ENCODE assay signal across 8 cellular contexts in the genomic region with DNA sequence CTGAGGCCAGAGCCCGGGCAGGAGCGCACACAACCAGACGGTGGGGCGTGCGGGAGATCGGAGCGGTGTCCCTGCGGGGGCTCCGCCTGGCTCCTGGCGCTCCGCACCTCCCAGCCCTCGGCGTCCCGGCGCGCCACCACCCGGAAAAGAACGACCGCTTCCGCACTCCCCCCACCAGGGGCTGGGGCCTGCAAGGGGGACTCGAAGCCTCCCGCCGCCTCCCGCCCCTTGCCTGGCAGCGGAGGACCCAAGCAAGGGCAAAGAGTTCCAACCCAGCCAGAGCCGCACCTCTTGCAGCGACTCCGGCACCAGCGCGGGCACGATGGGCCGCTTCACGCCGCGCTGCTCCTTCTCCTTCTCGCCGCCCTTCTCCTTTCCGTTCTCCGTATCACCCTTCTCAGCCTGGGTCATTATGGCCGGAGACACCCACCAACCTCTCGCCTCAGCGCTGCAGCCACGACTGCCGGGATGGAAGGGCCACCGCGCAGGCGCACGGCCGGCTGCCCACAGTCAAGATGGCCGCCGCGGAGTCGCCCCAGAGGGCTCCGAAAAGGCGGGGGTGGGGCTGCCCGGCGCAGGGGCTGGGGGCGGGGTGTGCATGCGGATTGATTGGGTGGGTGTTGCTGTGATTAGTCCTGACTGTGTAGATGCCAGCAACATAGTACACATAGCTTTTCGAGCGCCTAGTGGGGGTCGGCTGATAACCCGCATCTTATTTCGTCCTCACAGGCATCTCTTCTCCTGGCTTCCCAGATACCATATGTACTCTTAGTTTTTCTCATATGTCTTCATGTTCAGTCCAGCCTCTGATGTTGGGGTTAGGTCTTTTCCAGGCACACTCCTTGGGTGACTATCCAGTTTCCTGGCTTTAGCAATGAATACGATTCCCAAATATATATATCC. TPM values are rescaled to one million over a fixed set of nuclear protein-coding genes. Genes with fewer than 3 reads are reported as not detected.
A peak's percentile ranks its signal among the peaks of the same experiment; 100 is the strongest.
DNase-seq lines count a peak whose midpoint lies in the region; ATAC-seq lines count a peak whose summit lies in the region.

A gene with protein sequence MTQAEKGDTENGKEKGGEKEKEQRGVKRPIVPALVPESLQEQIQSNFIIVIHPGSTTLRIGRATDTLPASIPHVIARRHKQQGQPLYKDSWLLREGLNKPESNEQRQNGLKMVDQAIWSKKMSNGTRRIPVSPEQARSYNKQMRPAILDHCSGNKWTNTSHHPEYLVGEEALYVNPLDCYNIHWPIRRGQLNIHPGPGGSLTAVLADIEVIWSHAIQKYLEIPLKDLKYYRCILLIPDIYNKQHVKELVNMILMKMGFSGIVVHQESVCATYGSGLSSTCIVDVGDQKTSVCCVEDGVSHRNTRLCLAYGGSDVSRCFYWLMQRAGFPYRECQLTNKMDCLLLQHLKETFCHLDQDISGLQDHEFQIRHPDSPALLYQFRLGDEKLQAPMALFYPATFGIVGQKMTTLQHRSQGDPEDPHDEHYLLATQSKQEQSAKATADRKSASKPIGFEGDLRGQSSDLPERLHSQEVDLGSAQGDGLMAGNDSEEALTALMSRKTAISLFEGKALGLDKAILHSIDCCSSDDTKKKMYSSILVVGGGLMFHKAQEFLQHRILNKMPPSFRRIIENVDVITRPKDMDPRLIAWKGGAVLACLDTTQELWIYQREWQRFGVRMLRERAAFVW (minus strand): TSS at position 462 of the 903 bp plus-strand sequence. CDS start 51 bp downstream, at position 411.

- ATAC-seq in GM18873 (IDR thresholded peaks at IDR 0.05; ENCODE audit: low FRiP score, unreplicated experiment): peak; percentile 45
- ATAC-seq in HG03135 (IDR thresholded peaks at IDR 0.05; ENCODE audit: unreplicated experiment): peak; percentile 84
- ATAC-seq in activated CD4-positive, alpha-beta T cell treated with anti-CD3 and anti-CD28 coated beads for 36 hours: peak; percentile 92

- H3K4me3 Mint-ChIP-seq in activated CD4-positive, alpha-beta T cell treated with anti-CD3 and anti-CD28 coated beads for 36 hours: peak within 1 kb of the TSS; percentile 100

- intact Hi-C loops in activated CD4-positive, alpha-beta T cell treated with anti-CD3 and anti-CD28 coated beads for 36 hours (cut with DNase I, micrococcal nuclease): loop anchor here (1.0 to 10.0 kb wide), 6 partner anchors 9 to 1197 kb away; a partner anchor contains a TSS

- peak within 1 kb of the TSS; percentile 99 for H3K27ac Mint-ChIP-seq in activated CD4-positive, alpha-beta T cell treated with anti-CD3 and anti-CD28 coated beads for 36 hours

- POLR2A ChIA-PET in activated CD4-positive, alpha-beta T cell treated with anti-CD3 and anti-CD28 coated beads for 36 hours (lab: Charles Lee): interaction anchor here (1.0 kb wide), 1 partner anchor 9 kb away, joined by 5 read pairs; no protein-coding TSS in a partner anchor

- DNase-seq in AG08395 (ENCODE audit: low spot score) (peak; percentile 93), NCI-H510A (lab: John Stamatoyannopoulos, UW) (peak; percentile 66), kidney tubule cell (ENCODE audit: low spot score) (peak; percentile 89)
- DNase-seq in activated CD4-positive, alpha-beta T cell treated with anti-CD3 and anti-CD28 coated beads for 36 hours: peak; percentile 90
- DNase-seq in stimulated activated CD4-positive, alpha-beta T cell treated with anti-CD3 and anti-CD28 coated beads, Interleukin-1b, Interleukin-23, amount 100 ng/mL, for 1 hour (ENCODE audit: low read depth in 2 of 2): peak; percentile 67 to 80

- H3K27ac ChIP-seq in cingulate gyrus (ENCODE audit: low read depth, low read length): peak within 1 kb of the TSS; percentile 88

- H3K9me3 Mint-ChIP-seq in activated CD4-positive, alpha-beta T cell treated with anti-CD3 and anti-CD28 coated beads for 36 hours (ENCODE audit: low read depth): no peaks in the 10 kb centered on the region

- H3K27me3 Mint-ChIP-seq in activated CD4-positive, alpha-beta T cell treated with anti-CD3 and anti-CD28 coated beads for 36 hours: no peaks in the 10 kb centered on the region

- CTCF ChIA-PET in activated CD4-positive, alpha-beta T cell treated with anti-CD3 and anti-CD28 coated beads for 36 hours (lab: Charles Lee): interaction anchor here (0.7 to 1.0 kb wide), 3 partner anchors 10 to 726 kb away, joined by 3 to 5 read pairs (median 3); a partner anchor contains a TSS

- peaks cover 37% of the 10 kb centered on the region for H3K36me3 Mint-ChIP-seq in activated CD4-positive, alpha-beta T cell treated with anti-CD3 and anti-CD28 coated beads for 36 hours (ENCODE audit: low read depth)

- H3K4me1 Mint-ChIP-seq in activated CD4-positive, alpha-beta T cell treated with anti-CD3 and anti-CD28 coated beads for 36 hours: peaks cover 20% of the 10 kb centered on the region

RNA-seq across cellular contexts. Expression of the gene that starts here (rescaled TPM):
- total RNA-seq in activated CD4-positive, alpha-beta T cell treated with anti-CD3 and anti-CD28 coated beads for 36 hours: 10 to 100 TPM; 26.0 to 28.9 TPM

Comparison
In these comparisons a context has a peak if more than half of its experiments do, and no peak if none do; other contexts are left out.
1. Peak in every context shown above with its lines: DNase-seq, ATAC-seq and H3K27ac ChIP-seq.